In the genomic region with DNA sequence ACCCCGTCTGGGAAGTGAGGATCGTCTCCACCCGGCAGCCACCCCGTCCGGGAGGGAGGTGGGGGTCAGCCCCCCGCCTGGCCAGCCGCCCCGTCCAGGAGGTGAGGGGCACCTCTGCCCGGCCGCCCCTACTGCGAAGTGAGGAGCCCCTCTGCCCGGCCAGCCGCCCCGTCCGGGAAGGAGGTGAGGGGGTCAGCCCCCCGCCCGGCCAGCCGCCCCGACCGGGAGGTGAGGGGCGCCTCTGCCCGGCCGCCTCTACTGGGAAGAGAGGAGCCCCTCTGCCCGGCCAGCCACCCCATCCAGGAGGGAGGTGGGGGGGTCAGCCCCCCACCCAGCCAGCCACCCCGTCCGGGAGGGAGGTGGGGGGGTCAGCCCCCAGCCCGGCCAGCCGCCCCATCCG, we compare ENCODE assay signal across 5 cellular contexts. TPM values are rescaled to one million over a fixed set of nuclear protein-coding genes. Genes with fewer than 3 reads are reported as not detected.
A peak's percentile ranks its signal among the peaks of the same experiment; 100 is the strongest.
DNase-seq lines count a peak whose midpoint lies in the region; FAIRE-seq and TF ChIP-seq lines count a peak whose summit lies in the region.
"Not testable (repeated sequence)": the region's sequence is repeated elsewhere in the genome, so short reads cannot be mapped to it uniquely, and the experiment has no call there.

No MANE protein-coding gene starts in this region.

- TF ChIP-seq CTCF in kidney (IDR thresholded peaks at IDR 0.05; ENCODE audit: borderline replicate concordance, extremely low read depth, insufficient read depth); osteocyte (IDR thresholded peaks at IDR 0.05): not testable (repeated sequence)

- H3K27ac Mint-ChIP-seq in osteocyte (ENCODE audit: unreplicated experiment), result not testable (repeated sequence)

- not testable (repeated sequence) for H3K27me3 Mint-ChIP-seq in osteocyte (ENCODE audit: unreplicated experiment)

- not testable (repeated sequence) for H3K36me3 Mint-ChIP-seq in osteocyte (ENCODE audit: unreplicated experiment)

- intact Hi-C loops in cardiac septum (cut with DNase I); kidney (cut with DNase I): not testable (repeated sequence)

- H3K9me3 ChIP-seq in kidney (ENCODE audit: control insufficient read depth in 1 of 2, low read length in 2 of 2), result not testable (repeated sequence)

- not testable (repeated sequence) for H3K36me3 ChIP-seq in kidney (ENCODE audit: control insufficient read depth in 1 of 2, insufficient read depth in 2 of 2, low read length in 2 of 2)

- H3K27ac ChIP-seq in kidney (ENCODE audit: low read depth in 2 of 2, low read length in 2 of 2), result not testable (repeated sequence)

- H3K4me1 ChIP-seq in kidney (ENCODE audit: control insufficient read depth in 1 of 2, insufficient read depth in 1 of 2, low read depth in 1 of 2, low read length in 2 of 2), result peaks cover 10 to 11% of the 10 kb centered on the region in 2 donors

- H3K4me3 Mint-ChIP-seq in osteocyte (ENCODE audit: unreplicated experiment), result not testable (repeated sequence)

- H3K4me1 Mint-ChIP-seq in osteocyte (ENCODE audit: unreplicated experiment), result not testable (repeated sequence)

- DNase-seq in activated CD8-positive, alpha-beta memory T cell treated with anti-CD3 and anti-CD28 coated beads, Interleukin-2, amount 50 U/mL, for 48 hours, result peak; percentile 33
- peak; percentile 7 for DNase-seq in cardiac septum (ENCODE audit: low spot score)
- DNase-seq in kidney, result peak; percentile 65
- peak; percentile 82 for DNase-seq in osteocyte (ENCODE audit: extremely low spot score, unreplicated experiment)
- DNase-seq in ureter (ENCODE audit: low spot score), result peak; percentile 31

- not testable (repeated sequence) for H3K4me3 ChIP-seq in kidney (ENCODE audit: low read length in 2 of 2)

- FAIRE-seq in kidney (lab: Jason Lieb, UNC), result not testable (repeated sequence)

- not testable (repeated sequence) for H3K9me3 Mint-ChIP-seq in osteocyte (ENCODE audit: unreplicated experiment)

- not testable (repeated sequence) for H3K9ac ChIP-seq in kidney (ENCODE audit: low read length in 2 of 2)

RNA-seq across cellular contexts. Expression of gene METTL16, which starts 4.7 kb away (rescaled TPM):
- total RNA-seq in cardiac septum, result 25.8 TPM
- 37.2 TPM for total RNA-seq in kidney
- 18.0 TPM for polyA plus RNA-seq in kidney (ENCODE audit: insufficient read depth, low read depth, low replicate concordance)
- total RNA-seq in osteocyte, result 22.9 and 26.3 TPM in 2 replicates
- total RNA-seq in ureter, result 52.2 TPM

Comparison
In these comparisons a context has a peak if more than half of its experiments do, and no peak if none do; other contexts are left out.
1. DNase-seq: peak in every context shown above with its lines; median percentile 82 in osteocyte; 65 in kidney; 33 in activated CD8-positive, alpha-beta memory T cell treated with anti-CD3 and anti-CD28 coated beads, Interleukin-2, amount 50 U/mL, for 48 hours; 31 in ureter; 7 in cardiac septum.